ENCODE assay signal across 20 cellular contexts in the genomic region with DNA sequence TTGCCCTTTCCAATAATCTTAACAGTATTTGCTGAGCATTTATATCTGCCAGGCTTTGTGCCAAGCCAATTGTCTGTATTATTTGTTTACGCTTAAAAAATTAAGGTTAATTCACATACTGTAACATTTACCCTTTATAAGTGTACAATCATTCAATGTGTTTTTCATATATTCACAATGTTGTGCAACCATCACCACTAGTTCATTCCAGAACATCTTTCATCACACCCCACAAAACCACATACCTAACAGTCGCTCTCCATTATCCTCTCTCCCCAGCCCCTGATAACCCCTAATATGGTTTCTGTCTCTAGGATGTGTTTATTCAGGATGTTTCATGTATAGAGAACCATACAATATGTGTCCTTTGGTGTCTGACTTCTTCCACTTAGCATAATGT.
"Had no signal": no experiment of that assay in that cellular context is flagged by ENCODE, and none has a peak within 500 bp of the region (broad histone marks: within the 10 kb centered on the region; RNA-seq: fewer than 3 reads in every experiment).

No MANE protein-coding gene starts in this region.

- H3K27ac Mint-ChIP-seq: activated naive CD8-positive, alpha-beta T cell treated with anti-CD3 and anti-CD28 coated beads for 36 hours; naive thymus-derived CD8-positive, alpha-beta T cell had no signal

- H3K36me3 ChIP-seq: adrenal gland, ascending aorta, left lung, lower lobe of right lung, right atrium auricular region, suprapubic skin, tibial artery, upper lobe of right lung had no signal

- ATAC-seq: left lung; lower lobe of right lung; naive thymus-derived CD8-positive, alpha-beta T cell; upper lobe of right lung had no signal

- H3K27ac ChIP-seq: adrenal gland, ascending aorta, coronary artery, dorsolateral prefrontal cortex, left lung, lower lobe of right lung, right atrium auricular region, suprapubic skin, tibial artery, upper lobe of right lung, VCaP had no signal

- H3K9me3 ChIP-seq: adrenal gland, ascending aorta, left lung, lower lobe of right lung, right atrium auricular region, suprapubic skin, tibial artery, upper lobe of right lung had no signal

- H3K4me3 ChIP-seq: adrenal gland, ascending aorta, coronary artery, dorsolateral prefrontal cortex, left lung, lower lobe of right lung, right atrium auricular region, suprapubic skin, tibial artery, upper lobe of right lung had no signal

- H3K27me3 ChIP-seq: ascending aorta, left lung, right atrium auricular region, suprapubic skin had no signal

- H3K9me3 Mint-ChIP-seq: activated naive CD8-positive, alpha-beta T cell treated with anti-CD3 and anti-CD28 coated beads for 36 hours; brain; naive thymus-derived CD8-positive, alpha-beta T cell had no signal

- H3K4me1 ChIP-seq: adrenal gland, ascending aorta, left lung, lower lobe of right lung, right atrium auricular region, tibial artery, upper lobe of right lung had no signal

- H3K4me3 Mint-ChIP-seq: activated naive CD8-positive, alpha-beta T cell treated with anti-CD3 and anti-CD28 coated beads for 36 hours; naive thymus-derived CD8-positive, alpha-beta T cell had no signal

- DNase-seq: activated CD4-positive, alpha-beta T cell treated with anti-CD3 and anti-CD28 coated beads for 4 hours; activated CD4-positive, alpha-beta T cell treated with anti-CD3 and anti-CD28 coated beads, Interleukin-2, amount 50 U/mL, for 4 hours; activated effector memory CD4-positive, alpha-beta T cell treated with Interleukin-2 at 50 U/mL for 16 hours; activated naive CD4-positive, alpha-beta T cell treated with Interleukin-2 at 50 U/mL for 16 hours; activated naive CD8-positive, alpha-beta T cell treated with anti-CD3 and anti-CD28 coated beads for 36 hours; adrenal gland; dorsolateral prefrontal cortex; left lung; lower lobe of right lung; mesenchymal stem cell; naive thymus-derived CD8-positive, alpha-beta T cell; stimulated activated naive CD4-positive, alpha-beta T cell; tibial artery; upper lobe of right lung had no signal

- H3K36me3 Mint-ChIP-seq: activated naive CD8-positive, alpha-beta T cell treated with anti-CD3 and anti-CD28 coated beads for 36 hours; brain; naive thymus-derived CD8-positive, alpha-beta T cell had no signal
